In the genomic region with DNA sequence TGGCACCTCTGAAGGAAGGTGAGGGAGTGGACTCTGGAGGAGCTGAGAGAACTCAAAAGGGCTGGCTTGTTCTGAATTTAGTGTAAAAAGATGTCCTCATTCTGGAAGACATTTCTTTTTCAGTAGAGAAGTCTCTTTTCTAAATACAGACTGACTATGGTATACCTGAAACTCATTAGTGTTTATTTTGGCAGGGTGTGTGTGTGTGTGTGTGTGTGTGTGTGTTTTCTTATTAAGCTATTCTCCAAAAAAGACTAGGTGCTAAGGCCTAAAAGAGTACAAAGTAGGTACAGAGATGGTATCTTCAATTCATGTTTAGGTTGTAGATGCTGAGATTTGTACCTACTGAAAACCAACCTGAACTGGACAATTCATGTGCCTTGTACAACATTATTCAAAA, we compare ENCODE assay signal across 15 cellular contexts.
DNase-seq lines count a peak whose midpoint lies in the region; ATAC-seq, FAIRE-seq and TF ChIP-seq lines count a peak whose summit lies in the region.
"Had no signal": no experiment of that assay in that cellular context is flagged by ENCODE, and none has a peak within 500 bp of the region (broad histone marks: within the 10 kb centered on the region; RNA-seq: fewer than 3 reads in every experiment).

No MANE protein-coding gene starts in this region.

- H4K20me1 ChIP-seq in HepG2 (ENCODE audit: insufficient read depth, low read length), result no peaks in the 10 kb centered on the region
- no peaks in the 10 kb centered on the region for H4K20me1 ChIP-seq in neural progenitor cell (ENCODE audit: low read depth)
- H4K20me1 ChIP-seq: BLaER1 treated with 17β-estradiol and CSF1 and Interleukin-3, amounts not matched to agents 10 nM and 100 nM had no signal

- H3K27me3 ChIP-seq in right lobe of liver (no peaks in the 10 kb centered on the region), HepG2 (ENCODE audit: control insufficient read depth in 1 of 2, insufficient read depth in 2 of 2, low read length in 2 of 2) (no peaks in the 10 kb centered on the region), neural progenitor cell (no peaks in the 10 kb centered on the region)
- H3K27me3 ChIP-seq: BLaER1 treated with 17β-estradiol and CSF1 and Interleukin-3, amounts not matched to agents 10 nM and 100 nM had no signal

- TF ChIP-seq EP300 in HepG2 (IDR thresholded peaks at IDR 0.05; ENCODE audit: low read depth in 2 of 2, low read length in 2 of 2) (no peak), HepG2 (CRISPR knock-in tag; IDR thresholded peaks at IDR 0.05; ENCODE audit: borderline replicate concordance) (no peak)

- H3K9ac ChIP-seq in HepG2 (ENCODE audit: insufficient read depth, low read depth, low read length) (no peak overlapping the region), neural progenitor cell (no peak overlapping the region)
- H3K9ac ChIP-seq: BLaER1 treated with 17β-estradiol and CSF1 and Interleukin-3, amounts not matched to agents 10 nM and 100 nM had no signal

- no peak for FAIRE-seq in HepG2 (lab: Jason Lieb, UNC)
- no peak for FAIRE-seq in D721Med (lab: Jason Lieb, UNC)
- FAIRE-seq: GM12892 had no signal

- ATAC-seq in right lobe of liver, result peak in 3 of 4 donors; percentile 16 to 62 (median 45)
- no peak for ATAC-seq in HepG2
- ATAC-seq in left lobe of liver, result peak; percentile 55
- ATAC-seq: GM23338 had no signal

- H3K9me3 Mint-ChIP-seq in neural progenitor cell, result peaks cover 14% of the 10 kb centered on the region
- H3K9me3 Mint-ChIP-seq: GM23338 had no signal

- H3F3A ChIP-seq in neural progenitor cell (ENCODE audit: low read depth), result no peaks in the 10 kb centered on the region

- H3K4me3 ChIP-seq in right lobe of liver, result no peak overlapping the region
- H3K4me3 ChIP-seq in HepG2 (replicated peaks in 1 of 3; ENCODE audit: insufficient read depth in 1 of 3, low read depth in 2 of 3, low read length in 3 of 3), result no peak overlapping the region
- H3K4me3 ChIP-seq in neural progenitor cell, result no peak overlapping the region
- H3K4me3 ChIP-seq: BLaER1 treated with 17β-estradiol and CSF1 and Interleukin-3, amounts not matched to agents 10 nM and 100 nM; GM23338 had no signal

- BruUV-seq in HepG2 (replicated peaks; lab: Mats Ljungman, UMichigan), result no TSS peak

- no peak overlapping the region for H3K4me3 Mint-ChIP-seq in neural progenitor cell
- H3K4me3 Mint-ChIP-seq: CD4-positive, CD25-positive, alpha-beta regulatory T cell; GM23338 had no signal

- POLR2A ChIA-PET in HepG2 (lab: Yijun Ruan, JAX), result no interaction called here

- DNase-seq in right lobe of liver, result no peak
- no peak for DNase-seq in HepG2 (ENCODE audit: low spot score)
- DNase-seq in left lobe of liver (ENCODE audit: low spot score), result no peak
- DNase-seq in neural progenitor cell (ENCODE audit: low spot score), result no peak
- no peak for DNase-seq in D721Med (ENCODE audit: insufficient read length, low spot score)
- no peak for DNase-seq in NCI-H1930 (lab: John Stamatoyannopoulos, UW)
- DNase-seq in glomerular visceral epithelial cell (ENCODE audit: extremely low spot score), result no peak
- DNase-seq: ACHN; CD4-positive, CD25-positive, alpha-beta regulatory T cell; DMS 273 treated with DMSO at 0.1 percent for 48 hours; H7; IMR-90 had no signal

- TF ChIP-seq CTCF in right lobe of liver (IDR thresholded peaks at IDR 0.05), result no peak
- no peak for TF ChIP-seq CTCF in HepG2 (CRISPR knock-in tag; IDR thresholded peaks at IDR 0.05)
- no peak for TF ChIP-seq CTCF in neural progenitor cell (IDR thresholded peaks at IDR 0.05)
- no peak for TF ChIP-seq CTCF in D721Med (IDR thresholded peaks at IDR 0.05; ENCODE audit: insufficient read depth, missing control alignments)

- H2AFZ ChIP-seq in HepG2 (ENCODE audit: low read length), result no peak overlapping the region
- H2AFZ ChIP-seq in neural progenitor cell (replicated peaks), result peak overlapping the region; percentile 30
- H2AFZ ChIP-seq: GM23338 had no signal

- peak overlapping the region; percentile 37 for H3K27ac Mint-ChIP-seq in neural progenitor cell
- H3K27ac Mint-ChIP-seq: CD4-positive, CD25-positive, alpha-beta regulatory T cell; GM23338 had no signal

- H3K4me2 ChIP-seq in HepG2 (ENCODE audit: low read depth, low read length), result no peak overlapping the region
- no peak overlapping the region for H3K4me2 ChIP-seq in neural progenitor cell
- H3K4me2 ChIP-seq: BLaER1 treated with 17β-estradiol and CSF1 and Interleukin-3, amounts not matched to agents 10 nM and 100 nM; GM23338 had no signal

- in situ Hi-C loops in HepG2 (cut with HindIII; ENCODE audit: extremely low pct_ligation_motif_present, low pct_unique_long_range_greater_than_20kb), result no loop called here

- peaks cover 6% of the 10 kb centered on the region for H3K36me3 Mint-ChIP-seq in neural progenitor cell
- H3K36me3 Mint-ChIP-seq: CD4-positive, CD25-positive, alpha-beta regulatory T cell had no signal

- peaks cover 23% of the 10 kb centered on the region for H3K4me1 Mint-ChIP-seq in neural progenitor cell
- H3K4me1 Mint-ChIP-seq: CD4-positive, CD25-positive, alpha-beta regulatory T cell had no signal

- intact Hi-C loops in right lobe of liver (cut with DNase I) (no loop called here), HepG2 (cut with micrococcal nuclease; ENCODE audit: unreplicated experiment) (no loop called here)

- TF ChIP-seq POLR2A in right lobe of liver (IDR thresholded peaks at IDR 0.05), result no peak
- TF ChIP-seq POLR2A in HepG2 (IDR thresholded peaks at IDR 0.05; ENCODE audit: insufficient read depth in 1 of 2, low read depth in 2 of 2, low read length in 2 of 2), result no peak

- H3K9me3 ChIP-seq in right lobe of liver (no peaks in the 10 kb centered on the region), HepG2 (ENCODE audit: low read length) (no peaks in the 10 kb centered on the region), neural progenitor cell (ENCODE audit: low read depth) (no peaks in the 10 kb centered on the region)

- no peak overlapping the region for H3K27ac ChIP-seq in right lobe of liver
- H3K27ac ChIP-seq in HepG2 (ENCODE audit: extremely low read length, insufficient read depth, low read length), result no peak overlapping the region
- no peak overlapping the region for H3K27ac ChIP-seq in neural progenitor cell
- H3K27ac ChIP-seq: BLaER1 treated with 17β-estradiol and CSF1 and Interleukin-3, amounts not matched to agents 10 nM and 100 nM had no signal

- CTCF ChIA-PET in HepG2 (lab: Yijun Ruan, JAX; ENCODE audit: low intra/inter-chr PET ratio, low total read pairs), result no interaction called here

- H3K36me3 ChIP-seq in right lobe of liver (no peaks in the 10 kb centered on the region), HepG2 (replicated peaks in 1 of 2; ENCODE audit: control insufficient read depth in 1 of 2, insufficient read depth in 2 of 2, low read length in 2 of 2) (no peaks in the 10 kb centered on the region), neural progenitor cell (no peaks in the 10 kb centered on the region)
- H3K36me3 ChIP-seq: BLaER1 treated with 17β-estradiol and CSF1 and Interleukin-3, amounts not matched to agents 10 nM and 100 nM had no signal

- peaks cover 5% of the 10 kb centered on the region for H3K27me3 Mint-ChIP-seq in neural progenitor cell (ENCODE audit: insufficient read depth, low read depth)
- H3K27me3 Mint-ChIP-seq: CD4-positive, CD25-positive, alpha-beta regulatory T cell had no signal

- H3K4me1 ChIP-seq in right lobe of liver, result no peaks in the 10 kb centered on the region
- H3K4me1 ChIP-seq in HepG2 (ENCODE audit: insufficient read depth, low read length), result no peaks in the 10 kb centered on the region
- peaks cover 6% of the 10 kb centered on the region for H3K4me1 ChIP-seq in neural progenitor cell
- H3K4me1 ChIP-seq: BLaER1 treated with 17β-estradiol and CSF1 and Interleukin-3, amounts not matched to agents 10 nM and 100 nM had no signal

- no peak for TF ChIP-seq RAD21 in HepG2 (CRISPR knock-in tag; IDR thresholded peaks at IDR 0.05)

- no peaks in the 10 kb centered on the region for H3K79me2 ChIP-seq in HepG2 (ENCODE audit: insufficient read depth, low read length)
- no peaks in the 10 kb centered on the region for H3K79me2 ChIP-seq in neural progenitor cell (ENCODE audit: low read depth)

TF ChIP-seq in HepG2, 621 proteins besides CTCF, POLR2A, EP300 and RAD21 (continues in another document):
- TF ChIP-seq ZNF629 (CRISPR knock-in tag; conservative IDR thresholded peaks at IDR 0.05) (no peak), PRDM10 (CRISPR knock-in tag; IDR thresholded peaks at IDR 0.05; ENCODE audit: low read depth) (no peak), ZNF83 (CRISPR knock-in tag; IDR thresholded peaks at IDR 0.05; ENCODE audit: borderline replicate concordance) (no peak), MZF1 (CRISPR knock-in tag; IDR thresholded peaks at IDR 0.05; ENCODE audit: borderline replicate concordance) (no peak), ZSCAN12 (CRISPR knock-in tag; IDR thresholded peaks at IDR 0.05) (no peak), SSRP1 (CRISPR knock-in tag; IDR thresholded peaks at IDR 0.05) (no peak)
